Comparison of ENCODE assay signal across 19 cellular contexts in the genomic region with DNA sequence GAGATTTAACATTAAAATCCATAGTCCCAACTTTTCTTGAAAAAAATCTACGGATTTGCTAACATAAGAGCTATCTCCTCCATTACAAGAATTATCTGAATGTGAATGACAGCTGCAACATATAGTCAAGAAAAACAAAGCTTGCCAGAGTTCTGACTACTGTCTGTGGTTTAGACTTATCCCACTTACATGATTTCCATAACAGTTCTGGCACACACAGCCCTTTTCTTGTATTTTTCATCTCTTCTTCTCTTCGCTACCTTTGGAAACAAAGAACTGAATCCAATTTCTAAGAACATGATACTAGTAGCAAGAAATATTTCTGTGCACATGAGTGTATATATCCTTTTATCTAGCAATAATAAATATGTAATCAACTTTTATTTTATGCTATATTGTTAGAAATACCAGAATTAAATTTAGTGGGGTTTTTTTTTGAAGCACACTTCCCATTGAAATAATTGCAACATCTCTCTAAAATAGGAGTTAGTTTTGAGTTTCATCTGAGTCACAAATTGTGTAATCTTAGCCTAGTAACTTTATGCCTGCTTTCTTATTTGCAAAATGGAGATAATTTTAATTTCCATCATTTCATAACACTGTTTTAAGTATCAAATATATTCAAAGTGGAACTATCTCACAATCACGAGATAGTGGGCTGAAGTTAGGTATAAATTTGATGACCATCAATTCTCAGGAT.
DNase-seq lines count a peak whose midpoint lies in the region; ATAC-seq and TF ChIP-seq lines count a peak whose summit lies in the region.
"Had no signal": no experiment of that assay in that cellular context is flagged by ENCODE, and none has a peak within 500 bp of the region (broad histone marks: within the 10 kb centered on the region; RNA-seq: fewer than 3 reads in every experiment).

No MANE protein-coding gene starts in this region.

- H2AFZ ChIP-seq in fibroblast of lung (ENCODE audit: low read length): no peak overlapping the region

- TF ChIP-seq CTCF in fibroblast of lung (conservative IDR thresholded peaks at IDR 0.05 in 1 of 2, IDR thresholded peaks at IDR 0.05 in 1 of 2; ENCODE audit: low read depth in 1 of 2, low read length in 2 of 2): no peak

- DNase-seq in ELR (ENCODE audit: low read depth): peak; percentile 15
- peak; percentile 79 for DNase-seq in MV-4-11 (lab: John Stamatoyannopoulos, UW)
- peak; percentile 76 for DNase-seq in adipocyte (ENCODE audit: low read depth)
- peak; percentile 6 to 56 for DNase-seq in fibroblast of lung (ENCODE audit: low read depth in 2 of 2)
- DNase-seq in Ammon's horn (ENCODE audit: low spot score): no peak
- DNase-seq in activated naive CD8-positive, alpha-beta T cell treated with anti-CD3 and anti-CD28 coated beads, Interleukin-2, amount 50 U/mL, for 24 hours: no peak
- no peak for DNase-seq in ACHN
- DNase-seq: Calu3; CD8-positive, alpha-beta T cell; DMS53; EL; NCI-H1105; NCI-H1694; NCI-H510A; NCI-H774 had no signal

- H3K36me3 Mint-ChIP-seq in activated naive CD8-positive, alpha-beta T cell treated with anti-CD3 and anti-CD28 coated beads, Interleukin-2, amount 50 U/mL, for 24 hours (ENCODE audit: low read depth): no peaks in the 10 kb centered on the region
- H3K36me3 Mint-ChIP-seq: CD8-positive, alpha-beta T cell had no signal

- in situ Hi-C loops in ACHN (cut with HindIII; ENCODE audit: low pct_ligation_motif_present, low pct_unique_long_range_greater_than_20kb, low sequenced_read_pairs): no loop called here

- H3K79me2 ChIP-seq in fibroblast of lung (ENCODE audit: control insufficient read depth, insufficient read depth, low read length): no peaks in the 10 kb centered on the region

- no peak overlapping the region for H3K4me3 Mint-ChIP-seq in activated naive CD8-positive, alpha-beta T cell treated with anti-CD3 and anti-CD28 coated beads, Interleukin-2, amount 50 U/mL, for 24 hours
- H3K4me3 Mint-ChIP-seq: CD8-positive, alpha-beta T cell had no signal

- H3K9ac ChIP-seq in adipocyte (ENCODE audit: low read length): no peak overlapping the region
- H3K9ac ChIP-seq in fibroblast of lung (ENCODE audit: insufficient read depth, low read length): no peak overlapping the region
- H3K9ac ChIP-seq: BLaER1 treated with 17β-estradiol and CSF1 and Interleukin-3, amounts not matched to agents 10 nM and 100 nM; KMS-11 had no signal

- H3K4me2 ChIP-seq in fibroblast of lung (ENCODE audit: extremely low read depth, insufficient read depth, low read length): no peak overlapping the region
- H3K4me2 ChIP-seq: BLaER1 treated with 17β-estradiol and CSF1 and Interleukin-3, amounts not matched to agents 10 nM and 100 nM; KMS-11 had no signal

- H4K20me1 ChIP-seq in fibroblast of lung (ENCODE audit: control insufficient read depth, extremely low read depth, insufficient read depth, low read length): no peaks in the 10 kb centered on the region
- H4K20me1 ChIP-seq: BLaER1 treated with 17β-estradiol and CSF1 and Interleukin-3, amounts not matched to agents 10 nM and 100 nM had no signal

- H3K9me3 Mint-ChIP-seq in activated naive CD8-positive, alpha-beta T cell treated with anti-CD3 and anti-CD28 coated beads, Interleukin-2, amount 50 U/mL, for 24 hours: no peaks in the 10 kb centered on the region

- H3K27ac ChIP-seq in fibroblast of lung (ENCODE audit: insufficient read depth, low read length): no peak overlapping the region
- H3K27ac ChIP-seq: BLaER1 treated with 17β-estradiol and CSF1 and Interleukin-3, amounts not matched to agents 10 nM and 100 nM; KMS-11; SJSA1 had no signal

- H3K4me1 ChIP-seq in adipocyte (ENCODE audit: control insufficient read depth, insufficient read depth, low read length) (no peaks in the 10 kb centered on the region), fibroblast of lung (ENCODE audit: control insufficient read depth, extremely low read depth, insufficient read depth, low read length) (no peaks in the 10 kb centered on the region)
- H3K4me1 ChIP-seq: BLaER1 treated with 17β-estradiol and CSF1 and Interleukin-3, amounts not matched to agents 10 nM and 100 nM; SJSA1 had no signal

- no peaks in the 10 kb centered on the region for H3K36me3 ChIP-seq in adipocyte (ENCODE audit: control insufficient read depth, insufficient read depth, low read length, severe bottlenecking)
- no peaks in the 10 kb centered on the region for H3K36me3 ChIP-seq in fibroblast of lung (ENCODE audit: control insufficient read depth, insufficient read depth, low read length)
- H3K36me3 ChIP-seq: BLaER1 treated with 17β-estradiol and CSF1 and Interleukin-3, amounts not matched to agents 10 nM and 100 nM; SJSA1 had no signal

- H3K9me3 ChIP-seq in adipocyte (ENCODE audit: control insufficient read depth, low read length): peaks cover 5% of the 10 kb centered on the region
- H3K9me3 ChIP-seq in fibroblast of lung (ENCODE audit: control insufficient read depth, insufficient read depth, low read depth, low read length): no peaks in the 10 kb centered on the region
- H3K9me3 ChIP-seq: SJSA1 had no signal

- no peak for ATAC-seq in activated naive CD8-positive, alpha-beta T cell treated with anti-CD3 and anti-CD28 coated beads, Interleukin-2, amount 50 U/mL, for 24 hours
- ATAC-seq in HG02840 (IDR thresholded peaks at IDR 0.05; ENCODE audit: low FRiP score, unreplicated experiment): no peak
- ATAC-seq: CD8-positive, alpha-beta T cell had no signal

- no peaks in the 10 kb centered on the region for H3K4me1 Mint-ChIP-seq in activated naive CD8-positive, alpha-beta T cell treated with anti-CD3 and anti-CD28 coated beads, Interleukin-2, amount 50 U/mL, for 24 hours

- no peaks in the 10 kb centered on the region for H3K27me3 Mint-ChIP-seq in activated naive CD8-positive, alpha-beta T cell treated with anti-CD3 and anti-CD28 coated beads, Interleukin-2, amount 50 U/mL, for 24 hours

- no peak overlapping the region for H3K27ac Mint-ChIP-seq in activated naive CD8-positive, alpha-beta T cell treated with anti-CD3 and anti-CD28 coated beads, Interleukin-2, amount 50 U/mL, for 24 hours
- H3K27ac Mint-ChIP-seq: CD8-positive, alpha-beta T cell had no signal

- H3K27me3 ChIP-seq in adipocyte (replicated peaks; ENCODE audit: control insufficient read depth, insufficient read depth, low read length) (no peaks in the 10 kb centered on the region), fibroblast of lung (ENCODE audit: control insufficient read depth, insufficient read depth, low read length) (no peaks in the 10 kb centered on the region)
- H3K27me3 ChIP-seq: BLaER1 treated with 17β-estradiol and CSF1 and Interleukin-3, amounts not matched to agents 10 nM and 100 nM; SJSA1 had no signal

- no peak overlapping the region for H3K4me3 ChIP-seq in adipocyte (ENCODE audit: low read length)
- no peak overlapping the region for H3K4me3 ChIP-seq in fibroblast of lung (replicated peaks in 1 of 4; ENCODE audit: control extremely low read depth in 1 of 4, insufficient read depth in 1 of 4, low read depth in 3 of 4, low read length in 4 of 4)
- H3K4me3 ChIP-seq: BLaER1 treated with 17β-estradiol and CSF1 and Interleukin-3, amounts not matched to agents 10 nM and 100 nM; SJSA1 had no signal

Comparison
In these comparisons a context has a peak if more than half of its experiments do, and no peak if none do; other contexts are left out.
1. DNase-seq: peak in ELR (single experiment), MV-4-11 (single experiment), adipocyte (single experiment) and fibroblast of lung (2 of 2); none in Ammon's horn (single experiment), activated naive CD8-positive, alpha-beta T cell treated with anti-CD3 and anti-CD28 coated beads, Interleukin-2, amount 50 U/mL, for 24 hours (single experiment) and ACHN (single experiment).